22 cellular contexts compared by ENCODE assay signal in genomic region chr3:167300210-167300609, GRCh38.
"Had no signal": no experiment of that assay in that cellular context is flagged by ENCODE, and none has a peak within 500 bp of the region (broad histone marks: within the 10 kb centered on the region; RNA-seq: fewer than 3 reads in every experiment).

No MANE protein-coding gene starts in this region.

- DNase-seq: colonic mucosa; cortex of kidney; effector CD8-positive, alpha-beta T cell; effector memory CD8-positive, alpha-beta T cell; endodermal cell; erythroblast; esophagus squamous epithelium; foreskin fibroblast; foreskin melanocyte; gastrocnemius medialis; glutamatergic neuron; head of caudate nucleus; heart right ventricle; hippocampal formation; left cardiac atrium; left ventricle myocardium superior; lower lobe of right lung; mesenchymal stem cell; naive thymus-derived CD4-positive, alpha-beta T cell had no signal

- H3K27ac ChIP-seq: colonic mucosa, epithelial cell of prostate, esophagus squamous epithelium, gastrocnemius medialis, heart right ventricle, left lung, lower lobe of right lung had no signal

- H3K4me1 ChIP-seq: colonic mucosa, esophagus squamous epithelium, left lung, lower lobe of right lung had no signal

- H3K4me3 ChIP-seq: colonic mucosa, esophagus squamous epithelium, gastrocnemius medialis, heart right ventricle, left lung, lower lobe of right lung had no signal

- ATAC-seq: effector memory CD8-positive, alpha-beta T cell; esophagus mucosa; gastrocnemius medialis; heart right ventricle; left cardiac atrium; left lung; left ventricle myocardium superior; lower lobe of right lung; naive thymus-derived CD4-positive, alpha-beta T cell had no signal

- H3K27me3 ChIP-seq: colonic mucosa, esophagus squamous epithelium, gastrocnemius medialis, heart right ventricle, left lung had no signal

- H3K9me3 ChIP-seq: colonic mucosa, esophagus squamous epithelium, gastrocnemius medialis, lower lobe of right lung had no signal

- H3K36me3 ChIP-seq: colonic mucosa, esophagus squamous epithelium, gastrocnemius medialis, heart right ventricle, left lung, lower lobe of right lung had no signal
